10 cellular contexts compared by ENCODE assay signal in genomic region chr17:79220715-79221291, GRCh38.
DNase-seq lines count a peak whose midpoint lies in the region; ATAC-seq, FAIRE-seq and TF ChIP-seq lines count a peak whose summit lies in the region.
"Had no signal": no experiment of that assay in that cellular context is flagged by ENCODE, and none has a peak within 500 bp of the region (broad histone marks: within the 10 kb centered on the region; RNA-seq: fewer than 3 reads in every experiment).

No MANE protein-coding gene starts in this region.

- no peaks in the 10 kb centered on the region for H3K79me2 ChIP-seq in keratinocyte (ENCODE audit: control insufficient read depth, insufficient read depth, low read length)

- DNase-seq in stimulated activated CD4-positive, alpha-beta T cell treated with anti-CD3 and anti-CD28 coated beads, Interleukin-2, amount 100 ng/mL, for 24 hours = peak; percentile 24 to 30
- DNase-seq in stimulated activated CD4-positive, alpha-beta T cell treated with anti-CD3 and anti-CD28 coated beads, Interleukin-4, amount 100 ng/mL, for 24 hours = no peak
- DNase-seq in keratinocyte (ENCODE audit: low read depth, low spot score) (no peak), inferior parietal cortex (ENCODE audit: extremely low spot score) (no peak), HFFc6 (no peak), GDM1 (lab: John Stamatoyannopoulos, UW) (no peak), germinal center (ENCODE audit: low spot score) (no peak)
- DNase-seq: NCI-H2029 had no signal

- no peaks in the 10 kb centered on the region for H3K9me3 Mint-ChIP-seq in activated T-helper 17 cell treated with anti-CD3 and anti-CD28 coated beads, Interleukin-2, amount 50 U/mL, for 72 hours
- no peaks in the 10 kb centered on the region for H3K9me3 Mint-ChIP-seq in HFFc6

- TF ChIP-seq CTCF in keratinocyte (optimal IDR thresholded peaks at IDR 0.05 in 1 of 3, IDR thresholded peaks at IDR 0.05 in 1 of 3, conservative IDR thresholded peaks at IDR 0.05 in 1 of 3; ENCODE audit: extremely low read depth in 1 of 3, insufficient read depth in 2 of 3, low read length in 3 of 3) (no peak), HFFc6 (IDR thresholded peaks at IDR 0.05) (no peak)

- ATAC-seq in activated T-helper 17 cell treated with anti-CD3 and anti-CD28 coated beads, Interleukin-2, amount 50 U/mL, for 72 hours (replicated peaks) = no peak

- no peaks in the 10 kb centered on the region for H3K36me3 ChIP-seq in keratinocyte (ENCODE audit: control insufficient read depth in 2 of 2, extremely low read depth in 1 of 2, insufficient read depth in 2 of 2, low read length in 2 of 2)
- H3K36me3 ChIP-seq: neutrophil had no signal

- no peak overlapping the region for H3K27ac Mint-ChIP-seq in activated T-helper 17 cell treated with anti-CD3 and anti-CD28 coated beads, Interleukin-2, amount 50 U/mL, for 72 hours
- no peak overlapping the region for H3K27ac Mint-ChIP-seq in HFFc6

- no peak for FAIRE-seq in keratinocyte (lab: Jason Lieb, UNC)

- H3K36me3 Mint-ChIP-seq in activated T-helper 17 cell treated with anti-CD3 and anti-CD28 coated beads, Interleukin-2, amount 50 U/mL, for 72 hours (ENCODE audit: low read depth) = no peaks in the 10 kb centered on the region
- H3K36me3 Mint-ChIP-seq in HFFc6 (ENCODE audit: low read depth) = no peaks in the 10 kb centered on the region

- H2AFZ ChIP-seq in keratinocyte (ENCODE audit: control insufficient read depth, low read length) = no peak overlapping the region

- H3K4me3 ChIP-seq in keratinocyte (ENCODE audit: control insufficient read depth in 2 of 3, extremely low read depth in 1 of 3, insufficient read depth in 2 of 3, low read depth in 1 of 3, low read length in 3 of 3) = peak overlapping the region in 2 of 3 experiments; percentile 10 to 15

- peaks cover 5% of the 10 kb centered on the region for H3K4me1 Mint-ChIP-seq in activated T-helper 17 cell treated with anti-CD3 and anti-CD28 coated beads, Interleukin-2, amount 50 U/mL, for 72 hours
- H3K4me1 Mint-ChIP-seq in HFFc6 (ENCODE audit: low read depth) = no peaks in the 10 kb centered on the region

- peaks cover 66% of the 10 kb centered on the region for H3K27me3 ChIP-seq in keratinocyte (ENCODE audit: control insufficient read depth, extremely low read depth, insufficient read depth, low read length)

- peaks cover 3% of the 10 kb centered on the region for H3K4me1 ChIP-seq in keratinocyte (ENCODE audit: control insufficient read depth, extremely low read depth, insufficient read depth, low read length)

- no peaks in the 10 kb centered on the region for H4K20me1 ChIP-seq in keratinocyte (ENCODE audit: control insufficient read depth, extremely low read depth, insufficient read depth, low read length)

- H3K9me1 ChIP-seq in keratinocyte (ENCODE audit: control insufficient read depth, extremely low read depth, insufficient read depth, low read length) = no peaks in the 10 kb centered on the region

- H3K4me3 Mint-ChIP-seq in activated T-helper 17 cell treated with anti-CD3 and anti-CD28 coated beads, Interleukin-2, amount 50 U/mL, for 72 hours = peak overlapping the region; percentile 56
- no peak overlapping the region; the same call in 1 of the 2 replicates for H3K4me3 Mint-ChIP-seq in HFFc6

- dilution Hi-C loops in keratinocyte (cut with MboI; ENCODE audit: extremely low pct_ligation_motif_present, low sequenced_read_pairs) = no loop called here

- no peaks in the 10 kb centered on the region for H3K9me3 ChIP-seq in keratinocyte (ENCODE audit: control insufficient read depth, low read depth, low read length)
- H3K9me3 ChIP-seq: neutrophil had no signal

- H3K27ac ChIP-seq in keratinocyte (ENCODE audit: control insufficient read depth, insufficient read depth, low read length) = no peak overlapping the region
- H3K27ac ChIP-seq: neutrophil had no signal

- H3K4me2 ChIP-seq in keratinocyte (ENCODE audit: control insufficient read depth, extremely low read depth, insufficient read depth, low read depth, low read length) = peak overlapping the region; percentile 76

- peaks cover 40% of the 10 kb centered on the region for H3K27me3 Mint-ChIP-seq in activated T-helper 17 cell treated with anti-CD3 and anti-CD28 coated beads, Interleukin-2, amount 50 U/mL, for 72 hours
- peaks cover 50% of the 10 kb centered on the region for H3K27me3 Mint-ChIP-seq in HFFc6 (ENCODE audit: insufficient read depth)

- no peak overlapping the region for H3K9ac ChIP-seq in keratinocyte (ENCODE audit: control insufficient read depth, extremely low read depth, insufficient read depth, low read length)

Comparison
In these comparisons a context has a peak if more than half of its experiments do, and no peak if none do; other contexts are left out.
1. DNase-seq: peak in stimulated activated CD4-positive, alpha-beta T cell treated with anti-CD3 and anti-CD28 coated beads, Interleukin-2, amount 100 ng/mL, for 24 hours (2 of 2); none in stimulated activated CD4-positive, alpha-beta T cell treated with anti-CD3 and anti-CD28 coated beads, Interleukin-4, amount 100 ng/mL, for 24 hours (single experiment), keratinocyte (single experiment), inferior parietal cortex (single experiment), HFFc6 (single experiment), GDM1 (single experiment) and germinal center (single experiment).